ENCODE assay signal across 8 cellular contexts in the genomic region with DNA sequence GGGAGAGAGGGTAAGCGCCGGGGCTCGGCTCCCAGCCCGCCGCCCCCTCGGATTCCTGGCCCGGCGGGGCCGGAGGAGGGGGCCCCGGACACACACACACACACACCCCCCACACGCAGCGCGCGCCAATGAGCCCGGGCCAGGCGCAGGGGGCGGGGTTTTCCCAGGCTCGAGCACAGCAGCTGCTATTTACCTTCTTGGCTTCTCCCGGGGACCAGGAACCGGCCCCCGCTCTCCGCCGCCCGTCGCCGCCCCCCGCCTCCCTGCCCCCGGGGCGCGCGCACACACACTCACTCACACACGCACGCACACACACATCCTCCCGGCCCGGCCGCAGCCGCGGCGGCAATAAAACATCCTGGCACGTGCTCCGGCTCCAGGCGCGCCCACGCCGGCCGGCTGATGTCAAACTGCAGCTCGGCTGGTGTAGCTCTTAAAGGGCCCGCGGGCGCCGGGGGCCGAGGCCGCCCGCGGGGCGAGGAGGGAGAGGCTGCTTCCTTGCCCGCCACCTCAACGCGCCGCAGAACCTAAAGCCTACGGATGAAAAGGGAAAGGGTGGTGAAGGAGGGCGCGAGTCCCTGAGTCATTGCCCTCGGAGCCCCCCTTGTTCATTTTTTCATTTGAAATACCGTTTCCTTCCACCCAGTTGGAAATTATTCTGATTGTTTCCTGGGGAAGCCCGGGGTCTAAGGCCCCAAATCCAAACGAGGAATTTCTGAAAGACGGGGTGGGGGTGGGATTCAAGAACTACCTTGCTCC. TPM values are rescaled to one million over a fixed set of nuclear protein-coding genes. Genes with fewer than 3 reads are reported as not detected.
A peak's percentile ranks its signal among the peaks of the same experiment; 100 is the strongest.
DNase-seq lines count a peak whose midpoint lies in the region; ATAC-seq and TF ChIP-seq lines count a peak whose summit lies in the region.

No MANE protein-coding gene starts in this region.

- H3K36me3 Mint-ChIP-seq in GM23338 (ENCODE audit: low read depth): peaks cover 21% of the 10 kb centered on the region

- no peak overlapping the region for H3K14ac ChIP-seq in neuronal stem cell (ENCODE audit: low read length)

- DNase-seq in DMS79 treated with DMSO at 0.1 percent for 48 hours (lab: John Stamatoyannopoulos, UW): peak; percentile 97
- peak; percentile 92 for DNase-seq in GM23338 (ENCODE audit: low spot score)
- DNase-seq in activated naive CD4-positive, alpha-beta T cell (lab: John Stamatoyannopoulos, UW): peak; percentile 52 to 70 (median 60)
- peak; percentile 93 to 97 for DNase-seq in foreskin keratinocyte
- peak; percentile 92 for DNase-seq in neuronal stem cell (ENCODE audit: low spot score)
- peak; percentile 70 for DNase-seq in superior temporal gyrus (ENCODE audit: extremely low spot score)

- H3K9ac ChIP-seq in Loucy (ENCODE audit: low read depth, low read length, poor library complexity, severe bottlenecking): peak overlapping the region; percentile 82
- no peak overlapping the region for H3K9ac ChIP-seq in neuronal stem cell (ENCODE audit: low read depth, low read length, poor library complexity)

- H3K4me2 ChIP-seq in GM23338: peak overlapping the region; percentile 90
- H3K4me2 ChIP-seq in Loucy (ENCODE audit: low read depth, low read length, poor library complexity, severe bottlenecking): peak overlapping the region; percentile 97
- peak overlapping the region; percentile 81 for H3K4me2 ChIP-seq in neuronal stem cell (ENCODE audit: insufficient read depth, low read length, poor library complexity, severe bottlenecking)

- TF ChIP-seq CTCF in GM23338 (conservative IDR thresholded peaks at IDR 0.05; ENCODE audit: low read depth in 2 of 2): no peak
- TF ChIP-seq CTCF in Loucy (conservative IDR thresholded peaks at IDR 0.05; ENCODE audit: low read length): no peak
- no peak for TF ChIP-seq CTCF in foreskin keratinocyte (conservative IDR thresholded peaks at IDR 0.05)

- no peak overlapping the region for H2BK120ac ChIP-seq in neuronal stem cell (ENCODE audit: low read depth, low read length)

- H3K79me2 ChIP-seq in GM23338 (replicated peaks; ENCODE audit: insufficient read depth): peaks cover 12% of the 10 kb centered on the region
- H3K79me2 ChIP-seq in Loucy (ENCODE audit: insufficient read depth, low read length): peaks cover 22% of the 10 kb centered on the region

- H3K27me3 Mint-ChIP-seq in GM23338 (ENCODE audit: insufficient read depth, low read depth, poor library complexity): peaks cover 45% of the 10 kb centered on the region

- H3K23ac ChIP-seq in neuronal stem cell (ENCODE audit: low read depth, low read length, poor library complexity): peak overlapping the region; percentile 18

- H4K20me1 ChIP-seq in GM23338 (replicated peaks; ENCODE audit: insufficient read depth) (no peaks in the 10 kb centered on the region; the same call in 1 of the 2 replicates), Loucy (ENCODE audit: insufficient read depth, low read length, poor library complexity, severe bottlenecking) (no peaks in the 10 kb centered on the region)

- peaks cover 31% of the 10 kb centered on the region for H3K27me3 ChIP-seq in GM23338 (ENCODE audit: insufficient read depth)
- H3K27me3 ChIP-seq in Loucy (ENCODE audit: insufficient read depth, low read length, poor library complexity, severe bottlenecking): no peaks in the 10 kb centered on the region
- no peaks in the 10 kb centered on the region for H3K27me3 ChIP-seq in foreskin keratinocyte
- H3K27me3 ChIP-seq in neuronal stem cell (ENCODE audit: control insufficient read depth in 3 of 3, insufficient read depth in 3 of 3, low read depth in 1 of 3, low read length in 3 of 3): peaks cover 0 to 8% (median 0%) of the 10 kb centered on the region in 3 experiments

- H3F3A ChIP-seq in GM23338 (replicated peaks; ENCODE audit: low read depth): peaks cover 13% of the 10 kb centered on the region; the same call in 1 of the 2 replicates
- peaks cover 29% of the 10 kb centered on the region for H3F3A ChIP-seq in Loucy (ENCODE audit: low read depth)

- H3K4ac ChIP-seq in neuronal stem cell (ENCODE audit: low read length): no peak overlapping the region

- H3K18ac ChIP-seq in neuronal stem cell (ENCODE audit: low read length): peak overlapping the region; percentile 94

- peak; percentile 31 for ATAC-seq in GM23338
- peak; percentile 60 for ATAC-seq in foreskin keratinocyte

- H3K36me3 ChIP-seq in GM23338 (ENCODE audit: insufficient read depth): no peaks in the 10 kb centered on the region
- H3K36me3 ChIP-seq in Loucy (ENCODE audit: insufficient read depth, low read length): no peaks in the 10 kb centered on the region
- H3K36me3 ChIP-seq in neuronal stem cell (replicated peaks in 1 of 2; ENCODE audit: control insufficient read depth in 2 of 2, insufficient read depth in 2 of 2, low read length in 2 of 2): peaks cover 0 to 27% of the 10 kb centered on the region in 2 donors

- H4K91ac ChIP-seq in neuronal stem cell (ENCODE audit: low read depth, low read length, poor library complexity): no peak overlapping the region

- H3K79me1 ChIP-seq in neuronal stem cell (ENCODE audit: low read depth, low read length): peaks cover 6% of the 10 kb centered on the region

- H3K4me3 ChIP-seq in GM23338 (peak overlapping the region; percentile 62), Loucy (ENCODE audit: low read length, poor library complexity, severe bottlenecking) (peak overlapping the region; percentile 77), neuronal stem cell (ENCODE audit: low read length in 2 of 2) (peak overlapping the region; percentile 27 to 52)

- TF ChIP-seq POLR2A in Raji (IDR thresholded peaks at IDR 0.05; ENCODE audit: insufficient read depth, low read depth, low read length): peak; percentile 51

- H2BK15ac ChIP-seq in neuronal stem cell (ENCODE audit: low read length): no peak overlapping the region

- H3K9me3 ChIP-seq in Loucy (ENCODE audit: insufficient read depth, low read depth, low read length): no peaks in the 10 kb centered on the region
- no peaks in the 10 kb centered on the region for H3K9me3 ChIP-seq in neuronal stem cell (replicated peaks in 1 of 2; ENCODE audit: control insufficient read depth in 2 of 2, insufficient read depth in 1 of 2, low read depth in 1 of 2, low read length in 2 of 2)

- peak overlapping the region; percentile 88; the same call in 1 of the 2 replicates for H3K27ac Mint-ChIP-seq in GM23338

- H3K4me1 ChIP-seq in GM23338 (ENCODE audit: insufficient read depth) (peaks cover 51% of the 10 kb centered on the region), Loucy (ENCODE audit: insufficient read depth, low read length, poor library complexity, severe bottlenecking) (peaks cover 78% of the 10 kb centered on the region), foreskin keratinocyte (peaks cover 22% of the 10 kb centered on the region), neuronal stem cell (ENCODE audit: control insufficient read depth in 2 of 2, insufficient read depth in 1 of 2, low read depth in 1 of 2, low read length in 2 of 2) (peaks cover 47 to 52% of the 10 kb centered on the region in 2 donors)

- H3K27ac ChIP-seq in GM23338 (ENCODE audit: low read depth) (peak overlapping the region; percentile 93), foreskin keratinocyte (peak overlapping the region; percentile 95), neuronal stem cell (replicated peaks; ENCODE audit: low read length) (peak overlapping the region; percentile 74)

- H4K8ac ChIP-seq in neuronal stem cell (ENCODE audit: low read depth, low read length): no peak overlapping the region

- H2BK12ac ChIP-seq in neuronal stem cell (ENCODE audit: low read length): no peak overlapping the region

- no peak overlapping the region for H2AK5ac ChIP-seq in neuronal stem cell (ENCODE audit: low read depth, low read length)

- no peaks in the 10 kb centered on the region for H3K9me3 Mint-ChIP-seq in GM23338

- no CpG with 5 or more reads among the region's 68 CpGs for WGBS in neuronal stem cell (ENCODE audit: extremely low coverage in 2 of 2, insufficient read length in 2 of 2, insufficient replicate concordance in 1 of 2), 2 donors

- H3K4me3 Mint-ChIP-seq in GM23338: peak overlapping the region; percentile 89

- no peak overlapping the region for H2AFZ ChIP-seq in GM23338
- H2AFZ ChIP-seq in Loucy (ENCODE audit: low read length): peak overlapping the region; percentile 54
- peak overlapping the region; percentile 85 for H2AFZ ChIP-seq in neuronal stem cell (ENCODE audit: low read length)

- H2BK5ac ChIP-seq in neuronal stem cell (ENCODE audit: low read length): peak overlapping the region; percentile 80

- no peaks in the 10 kb centered on the region for H3K9me2 ChIP-seq in GM23338 (ENCODE audit: insufficient read depth)
- H3K9me2 ChIP-seq in Loucy (replicated peaks; ENCODE audit: low read depth, low read length): no peaks in the 10 kb centered on the region

- peaks cover 56% of the 10 kb centered on the region for H3K4me1 Mint-ChIP-seq in GM23338

TF ChIP-seq in GM23338, 12 proteins besides CTCF, POLR2A, EP300 and RAD21 (continues in another document):
- no peak for TF ChIP-seq ZNF114 (CRISPR knock-in tag; IDR thresholded peaks at IDR 0.05)
- TF ChIP-seq ETS1 (IDR thresholded peaks at IDR 0.05): no peak
- no peak for TF ChIP-seq JUNB (IDR thresholded peaks at IDR 0.05; ENCODE audit: unreplicated experiment)
- peak; percentile 41; the same call in 1 of the 2 replicates for TF ChIP-seq CREB1 (CRISPR knock-in tag; IDR thresholded peaks at IDR 0.05; ENCODE audit: low read depth)
- no peak for TF ChIP-seq EZH2phosphoT487 (IDR thresholded peaks at IDR 0.05; ENCODE audit: unreplicated experiment)

RNA-seq across cellular contexts. Expression of gene HES1, which starts 1.0 kb away (rescaled TPM):
- total RNA-seq in GM23338 (2014; rRNA removed; shearing (Covaris generic)): 40.3 and 42.7 TPM in 2 replicates
- polyA plus RNA-seq in GM23338 (2016; fragmentation: Nextera tagmentation; extraction: Ambion mirVana) (59.3 and 60.8 TPM in 2 replicates), foreskin keratinocyte (28.7 and 32.5 TPM in 2 replicates)
- total RNA-seq in foreskin keratinocyte: 35.1 and 42.1 TPM in 2 replicates
- 29.1 TPM for polyA plus RNA-seq in neuronal stem cell (2013, experiment 1 of 2)
- polyA plus RNA-seq in neuronal stem cell (2013, experiment 2 of 2): 30.9 TPM

Comparison
In these comparisons a context has a peak if more than half of its experiments do, and no peak if none do; other contexts are left out.
1. Peak in every context shown above with its lines: DNase-seq, ATAC-seq, H3K4me3 ChIP-seq and H3K27ac ChIP-seq.